Comparison of ENCODE assay signal across 19 cellular contexts in the genomic region with DNA sequence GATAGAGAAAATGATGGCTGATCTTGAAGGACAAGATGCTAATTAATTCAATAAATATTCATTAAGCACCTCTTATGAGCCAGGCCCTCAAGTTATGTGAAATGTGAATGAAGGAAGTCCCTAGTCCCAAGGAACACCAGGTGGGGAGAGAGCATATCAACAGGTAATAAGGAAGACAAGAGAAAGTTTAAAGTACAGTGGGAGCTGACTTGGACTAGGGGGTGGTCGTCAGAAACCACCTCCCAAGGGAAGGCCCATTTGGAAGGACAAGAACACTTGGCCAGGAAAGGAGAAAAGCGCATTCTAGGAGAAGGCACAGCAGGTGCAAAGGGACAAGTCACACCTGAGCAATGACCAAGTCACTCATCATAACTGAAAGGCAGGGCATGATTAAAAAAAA.
DNase-seq lines count a peak whose midpoint lies in the region; ATAC-seq, FAIRE-seq and TF ChIP-seq lines count a peak whose summit lies in the region.
"Had no signal": no experiment of that assay in that cellular context is flagged by ENCODE, and none has a peak within 500 bp of the region (broad histone marks: within the 10 kb centered on the region; RNA-seq: fewer than 3 reads in every experiment).

No MANE protein-coding gene starts in this region.

- peaks cover 19% of the 10 kb centered on the region for H3K36me3 Mint-ChIP-seq in activated naive CD8-positive, alpha-beta T cell
- H3K36me3 Mint-ChIP-seq in activated naive CD8-positive, alpha-beta T cell treated with anti-CD3 and anti-CD28 coated beads for 36 hours: peaks cover 29% of the 10 kb centered on the region
- peaks cover 19% of the 10 kb centered on the region for H3K36me3 Mint-ChIP-seq in effector memory CD8-positive, alpha-beta T cell (ENCODE audit: insufficient read depth)

- peak; percentile 66 for FAIRE-seq in H54 (lab: Jason Lieb, UNC)
- FAIRE-seq in GM19239 (lab: Jason Lieb, UNC): no peak
- FAIRE-seq: G401.6, GM12878 had no signal

- no peak for TF ChIP-seq POLR2A in H54 (IDR thresholded peaks at IDR 0.05; ENCODE audit: low read depth, low read length)

- no peaks in the 10 kb centered on the region for H3K27me3 Mint-ChIP-seq in activated naive CD8-positive, alpha-beta T cell
- H3K27me3 Mint-ChIP-seq in activated naive CD8-positive, alpha-beta T cell treated with anti-CD3 and anti-CD28 coated beads for 36 hours: no peaks in the 10 kb centered on the region
- H3K27me3 Mint-ChIP-seq in effector memory CD8-positive, alpha-beta T cell: no peaks in the 10 kb centered on the region

- H3K9me3 Mint-ChIP-seq in activated naive CD8-positive, alpha-beta T cell (ENCODE audit: low read depth): no peaks in the 10 kb centered on the region
- no peaks in the 10 kb centered on the region for H3K9me3 Mint-ChIP-seq in activated naive CD8-positive, alpha-beta T cell treated with anti-CD3 and anti-CD28 coated beads for 36 hours
- H3K9me3 Mint-ChIP-seq in effector memory CD8-positive, alpha-beta T cell: no peaks in the 10 kb centered on the region

- no peak for ATAC-seq in effector memory CD8-positive, alpha-beta T cell (replicated peaks)
- no peak for ATAC-seq in GM21526 (IDR thresholded peaks at IDR 0.05; ENCODE audit: low FRiP score, unreplicated experiment)
- ATAC-seq: GM12878 had no signal

- H3K4me3 Mint-ChIP-seq in activated naive CD8-positive, alpha-beta T cell: no peak overlapping the region
- no peak overlapping the region for H3K4me3 Mint-ChIP-seq in activated naive CD8-positive, alpha-beta T cell treated with anti-CD3 and anti-CD28 coated beads for 36 hours
- H3K4me3 Mint-ChIP-seq in effector memory CD8-positive, alpha-beta T cell: no peak overlapping the region

- DNase-seq in activated naive CD8-positive, alpha-beta T cell treated with anti-CD3 and anti-CD28 coated beads for 36 hours: no peak
- no peak for DNase-seq in H54 (ENCODE audit: insufficient read length, low spot score)
- DNase-seq in effector memory CD8-positive, alpha-beta T cell: no peak
- DNase-seq in SIG-M5 treated with dmso at 0.1 percent for 504 hours (lab: John Stamatoyannopoulos, UW; ENCODE audit: unreplicated experiment): no peak
- DNase-seq in GM19239 (ENCODE audit: insufficient read length, low spot score): no peak
- DNase-seq: COR-L47, H7, NCI-H1048, NCI-H1417, NCI-H1694, NCI-H2029 treated with DMSO at 0.1 percent for 48 hours, NCI-H2227 treated with DMSO at 0.1 percent for 48 hours, NCI-H526 treated with DMSO at 0.1 percent for 48 hours, Right ventricle myocardium superior, RPMI8226 had no signal

- peaks cover 39% of the 10 kb centered on the region for H3K4me1 Mint-ChIP-seq in activated naive CD8-positive, alpha-beta T cell (ENCODE audit: low read depth)
- peaks cover 18% of the 10 kb centered on the region for H3K4me1 Mint-ChIP-seq in activated naive CD8-positive, alpha-beta T cell treated with anti-CD3 and anti-CD28 coated beads for 36 hours
- H3K4me1 Mint-ChIP-seq in effector memory CD8-positive, alpha-beta T cell (ENCODE audit: low read depth in 2 of 2): peaks cover 0 to 3% of the 10 kb centered on the region in 2 donors

- H3K27ac Mint-ChIP-seq in activated naive CD8-positive, alpha-beta T cell: peak overlapping the region; percentile 7
- H3K27ac Mint-ChIP-seq in activated naive CD8-positive, alpha-beta T cell treated with anti-CD3 and anti-CD28 coated beads for 36 hours: no peak overlapping the region
- peak overlapping the region; percentile 8 to 14 for H3K27ac Mint-ChIP-seq in effector memory CD8-positive, alpha-beta T cell
